Comparison of ENCODE assay signal across 19 cellular contexts in the genomic region with DNA sequence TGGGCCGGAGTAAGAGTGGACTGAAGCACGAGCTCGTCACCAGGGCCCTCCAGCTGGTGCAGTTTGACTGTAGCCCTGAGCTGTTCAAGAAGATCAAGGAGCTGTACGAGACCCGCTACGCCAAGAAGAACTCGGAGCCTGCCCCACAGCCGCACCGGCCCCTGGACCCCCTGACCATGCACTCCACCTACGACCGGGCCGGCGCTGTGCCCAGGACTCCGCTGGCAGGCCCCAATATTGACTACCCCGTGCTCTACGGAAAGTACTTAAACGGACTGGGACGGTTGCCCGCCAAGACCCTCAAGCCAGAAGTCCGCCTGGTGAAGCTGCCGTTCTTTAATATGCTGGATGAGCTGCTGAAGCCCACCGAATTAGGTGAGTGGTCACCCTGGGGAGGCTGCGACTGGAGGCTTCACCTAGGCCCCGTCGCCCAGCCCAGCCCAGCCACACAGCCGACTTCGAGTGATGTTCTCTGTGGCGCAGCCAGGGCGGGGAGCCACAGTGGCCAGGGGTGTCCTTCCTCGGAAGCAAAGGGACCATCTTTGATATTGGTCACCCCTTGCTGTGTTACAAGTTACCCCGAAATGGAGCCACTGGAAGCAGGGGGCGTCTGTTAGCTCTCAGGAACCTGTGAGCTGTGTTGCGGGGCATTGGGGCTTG. TPM values are rescaled to one million over a fixed set of nuclear protein-coding genes. Genes with fewer than 3 reads are reported as not detected.
A peak's percentile ranks its signal among the peaks of the same experiment; 100 is the strongest.
DNase-seq lines count a peak whose midpoint lies in the region; TF ChIP-seq lines count a peak whose summit lies in the region.
"Had no signal": no experiment of that assay in that cellular context is flagged by ENCODE, and none has a peak within 500 bp of the region (broad histone marks: within the 10 kb centered on the region; RNA-seq: fewer than 3 reads in every experiment).

No MANE protein-coding gene starts in this region.

- no peaks in the 10 kb centered on the region for H3K36me3 Mint-ChIP-seq in IgD-negative memory B cell
- H3K36me3 Mint-ChIP-seq in chondrocyte (ENCODE audit: low read depth) = peaks cover 6% of the 10 kb centered on the region
- H3K36me3 Mint-ChIP-seq: natural killer cell treated with Interleukin-12 subunit alpha and Interleukin-12 subunit beta and Interleukin-15 and Interleukin-18, amount 100 ng/mL, for 72 hours had no signal

- no peak for TF ChIP-seq CTCF in chondrocyte (IDR thresholded peaks at IDR 0.05)

- H3K27ac Mint-ChIP-seq in IgD-negative memory B cell (peak overlapping the region in 2 of 3 donors; percentile 45 to 67), chondrocyte (ENCODE audit: unreplicated experiment) (no peak overlapping the region)
- H3K27ac Mint-ChIP-seq: natural killer cell treated with Interleukin-12 subunit alpha and Interleukin-12 subunit beta and Interleukin-15 and Interleukin-18, amount 100 ng/mL, for 72 hours had no signal

- H3K27me3 ChIP-seq in mucosa of stomach (ENCODE audit: control insufficient read depth, insufficient read depth, low read length) = no peaks in the 10 kb centered on the region
- H3K27me3 ChIP-seq in stomach smooth muscle (ENCODE audit: control insufficient read depth in 1 of 2, insufficient read depth in 2 of 2, low read length in 2 of 2) = no peaks in the 10 kb centered on the region
- H3K27me3 ChIP-seq: BLaER1 treated with 17β-estradiol and CSF1 and Interleukin-3, amounts not matched to agents 10 nM and 100 nM; heart left ventricle had no signal

- peak overlapping the region in 1 of 4 donors; percentile 38 for H3K4me3 Mint-ChIP-seq in IgD-negative memory B cell
- H3K4me3 Mint-ChIP-seq in chondrocyte (ENCODE audit: unreplicated experiment) = no peak overlapping the region
- H3K4me3 Mint-ChIP-seq: activated B cell treated with CpG ODN at 0.5 μM for 24 hours; natural killer cell treated with Interleukin-12 subunit alpha and Interleukin-12 subunit beta and Interleukin-15 and Interleukin-18, amount 100 ng/mL, for 72 hours; stimulated activated naive CD8-positive, alpha-beta T cell treated with anti-CD3 and anti-CD28 coated beads, Interleukin-15, amount 100 ng/mL, for 72 hours had no signal

- H3K36me3 ChIP-seq in mucosa of stomach (ENCODE audit: control insufficient read depth, insufficient read depth, low read length) = peaks cover 10% of the 10 kb centered on the region
- peaks cover 6 to 11% of the 10 kb centered on the region in 2 donors for H3K36me3 ChIP-seq in stomach smooth muscle (ENCODE audit: control insufficient read depth in 2 of 2, insufficient read depth in 2 of 2, low read length in 2 of 2)

- H3K4me1 ChIP-seq in mucosa of stomach (ENCODE audit: control insufficient read depth, insufficient read depth, low read length) = peaks cover 71% of the 10 kb centered on the region
- peaks cover 85% of the 10 kb centered on the region for H3K4me1 ChIP-seq in stomach smooth muscle (ENCODE audit: control insufficient read depth, insufficient read depth, low read length)

- H3K27me3 Mint-ChIP-seq in IgD-negative memory B cell (no peaks in the 10 kb centered on the region), chondrocyte (ENCODE audit: low read depth) (no peaks in the 10 kb centered on the region)
- H3K27me3 Mint-ChIP-seq: activated B cell treated with CpG ODN at 0.5 μM for 24 hours; natural killer cell treated with Interleukin-12 subunit alpha and Interleukin-12 subunit beta and Interleukin-15 and Interleukin-18, amount 100 ng/mL, for 72 hours; stimulated activated naive CD8-positive, alpha-beta T cell treated with anti-CD3 and anti-CD28 coated beads, Interleukin-15, amount 100 ng/mL, for 72 hours had no signal

- peak overlapping the region; percentile 11 for H3K9ac ChIP-seq in mucosa of stomach (ENCODE audit: low read length)
- H3K9ac ChIP-seq in stomach smooth muscle (ENCODE audit: low read length in 2 of 2) = peak overlapping the region in 1 of 2 donors; percentile 57

- H3K27ac ChIP-seq in stomach smooth muscle (ENCODE audit: low read length) = peak overlapping the region; percentile 82
- H3K27ac ChIP-seq: BLaER1 treated with 17β-estradiol and CSF1 and Interleukin-3, amounts not matched to agents 10 nM and 100 nM; epithelial cell of prostate had no signal

- H3K4me3 ChIP-seq in mucosa of stomach (ENCODE audit: low read length) (no peak overlapping the region), stomach smooth muscle (ENCODE audit: low read length in 2 of 2) (peak overlapping the region in 1 of 2 donors; percentile 15)
- H3K4me3 ChIP-seq: BLaER1 treated with 17β-estradiol and CSF1 and Interleukin-3, amounts not matched to agents 10 nM and 100 nM; heart left ventricle had no signal

- H3K9me3 ChIP-seq in mucosa of stomach (ENCODE audit: control insufficient read depth, low read length) = no peaks in the 10 kb centered on the region
- H3K9me3 ChIP-seq in stomach smooth muscle (ENCODE audit: control insufficient read depth in 2 of 2, low read length in 2 of 2) = no peaks in the 10 kb centered on the region
- H3K9me3 ChIP-seq: BLaER1 treated with 17β-estradiol and CSF1 and Interleukin-3, amounts not matched to agents 10 nM and 100 nM; heart left ventricle had no signal

- peak; percentile 80 for DNase-seq in chondrocyte (ENCODE audit: low spot score)
- no peak for DNase-seq in DMS79 treated with DMSO at 0.1 percent for 48 hours (lab: John Stamatoyannopoulos, UW)
- DNase-seq in globus pallidus (ENCODE audit: low spot score) = no peak
- DNase-seq in cerebellar cortex (ENCODE audit: low spot score) = no peak
- DNase-seq: activated B cell treated with CpG ODN at 0.5 μM for 24 hours; activated naive CD4-positive, alpha-beta T cell treated with anti-CD3 and anti-CD28 coated beads, Interleukin-2, amount 50 U/mL, for 16 hours; Calu3; central memory CD4-positive, alpha-beta T cell; heart left ventricle; IMR-90; NCI-H446; NCI-H82; stimulated activated naive CD8-positive, alpha-beta T cell treated with anti-CD3 and anti-CD28 coated beads, Interleukin-15, amount 100 ng/mL, for 72 hours had no signal

- H3K4me1 Mint-ChIP-seq in IgD-negative memory B cell = peaks cover 5 to 18% (median 15%) of the 10 kb centered on the region in 3 donors
- H3K4me1 Mint-ChIP-seq in chondrocyte (ENCODE audit: low read depth) = peaks cover 22% of the 10 kb centered on the region

- H3K9me3 Mint-ChIP-seq in IgD-negative memory B cell = no peaks in the 10 kb centered on the region
- H3K9me3 Mint-ChIP-seq in chondrocyte (ENCODE audit: low read depth) = no peaks in the 10 kb centered on the region
- H3K9me3 Mint-ChIP-seq: activated B cell treated with CpG ODN at 0.5 μM for 24 hours; natural killer cell treated with Interleukin-12 subunit alpha and Interleukin-12 subunit beta and Interleukin-15 and Interleukin-18, amount 100 ng/mL, for 72 hours; stimulated activated naive CD8-positive, alpha-beta T cell treated with anti-CD3 and anti-CD28 coated beads, Interleukin-15, amount 100 ng/mL, for 72 hours had no signal

RNA-seq across cellular contexts. Expression of gene PIAS4, which starts 5.6 kb away (rescaled TPM):
- 8.9 TPM for polyA plus RNA-seq in IgD-negative memory B cell
- total RNA-seq in chondrocyte = 26.3 to 29.7 TPM (median 26.7 TPM) in 3 replicates

RNA-seq across cellular contexts. Expression of gene EEF2, which starts 27.8 kb away (rescaled TPM):
- 1,056 TPM for polyA plus RNA-seq in IgD-negative memory B cell
- 2,036 to 2,432 TPM (median 2,370 TPM) in 3 replicates for total RNA-seq in chondrocyte

RNA-seq across cellular contexts. Expression of gene DAPK3, which starts 42.2 kb away (rescaled TPM):
- 34.7 TPM for polyA plus RNA-seq in IgD-negative memory B cell
- total RNA-seq in chondrocyte = 131 to 185 TPM (median 170 TPM) in 3 replicates

RNA-seq across cellular contexts. Expression of gene ZBTB7A, which starts 53.6 kb away (rescaled TPM):
- polyA plus RNA-seq in IgD-negative memory B cell = 75.7 TPM
- total RNA-seq in chondrocyte = 29.4 to 29.9 TPM (median 29.5 TPM) in 3 replicates
